In the genomic region with DNA sequence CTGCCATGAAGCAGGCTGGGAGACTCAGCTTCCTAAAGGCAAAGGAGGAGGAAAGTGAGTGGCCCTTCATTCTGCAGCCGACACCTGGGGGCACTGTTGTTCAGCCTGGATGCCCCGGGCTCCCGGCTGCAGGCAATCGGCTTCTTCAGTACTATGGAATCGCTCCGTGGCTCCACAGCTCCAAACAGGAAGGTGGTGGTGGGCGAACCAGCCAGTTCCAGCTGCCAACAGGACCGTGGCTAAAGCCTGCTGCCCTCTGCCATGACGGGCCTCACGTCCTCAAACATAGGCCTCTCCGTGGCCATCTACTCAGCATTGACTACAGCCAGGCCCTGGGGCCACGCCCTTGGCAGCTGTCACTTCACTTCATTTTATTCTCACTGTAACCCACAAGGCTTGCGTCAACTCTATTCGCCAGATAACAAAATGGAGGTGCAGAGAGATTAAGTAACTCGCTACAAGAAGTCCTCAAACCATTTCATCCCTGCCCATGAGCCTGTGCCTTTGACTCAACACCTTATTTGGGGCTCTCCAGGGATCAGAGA, we compare ENCODE assay signal across 8 cellular contexts. TPM values are rescaled to one million over a fixed set of nuclear protein-coding genes. Genes with fewer than 3 reads are reported as not detected.
A peak's percentile ranks its signal among the peaks of the same experiment; 100 is the strongest.
DNase-seq lines count a peak whose midpoint lies in the region; ATAC-seq and TF ChIP-seq lines count a peak whose summit lies in the region.

No MANE protein-coding gene starts in this region.

- 26 to 28% methylated on average over 10 to 15 of the region's 15 CpGs for WGBS in endodermal cell (ENCODE audit: insufficient coverage in 1 of 2, insufficient read length in 1 of 2), 2 experiments

- POLR2A ChIA-PET in GM10248 (lab: Yijun Ruan, JAX): interaction anchor here (0.9 to 1.2 kb wide), 4 partner anchors 30 to 329 kb away, joined by 3 to 5 read pairs (median 3); no protein-coding TSS in a partner anchor
- POLR2A ChIA-PET in naive thymus-derived CD8-positive, alpha-beta T cell (lab: Charles Lee): interaction anchor here (1.1 kb wide), 1 partner anchor 41 kb away, joined by 3 read pairs; no protein-coding TSS in a partner anchor

- peaks cover 3% of the 10 kb centered on the region for H3K4me1 Mint-ChIP-seq in endodermal cell
- peaks cover 3 to 81% (median 6%) of the 10 kb centered on the region in 4 donors for H3K4me1 Mint-ChIP-seq in naive thymus-derived CD8-positive, alpha-beta T cell

- CTCF ChIA-PET in GM10248 (lab: Yijun Ruan, JAX): interaction anchor here (0.7 to 7.6 kb wide), 50 partner anchors 9 to 512 kb away, joined by 3 to 72 read pairs (median 4); partner anchors contain the start of gene ZCCHC7

- no peak overlapping the region for H3K4me3 ChIP-seq in endodermal cell (ENCODE audit: low read length)

- H3K4me1 ChIP-seq in endodermal cell (ENCODE audit: control insufficient read depth, insufficient read depth, low read length): no peaks in the 10 kb centered on the region

- no peaks in the 10 kb centered on the region for H3K36me3 Mint-ChIP-seq in endodermal cell (ENCODE audit: low read depth)
- H3K36me3 Mint-ChIP-seq in naive thymus-derived CD8-positive, alpha-beta T cell: peaks cover 3 to 8% (median 7%) of the 10 kb centered on the region in 3 donors

- no peak overlapping the region for H3K9ac ChIP-seq in endodermal cell (ENCODE audit: extremely low read depth, low read length, poor library complexity, severe bottlenecking)

- H3K9me3 ChIP-seq in endodermal cell (ENCODE audit: control insufficient read depth, low read length): no peaks in the 10 kb centered on the region

- H3K27me3 ChIP-seq in endodermal cell (ENCODE audit: control insufficient read depth, insufficient read depth, low read length, poor library complexity, severe bottlenecking): peaks cover 52% of the 10 kb centered on the region

- ATAC-seq in HG03135 (IDR thresholded peaks at IDR 0.05; ENCODE audit: unreplicated experiment): peak; percentile 31
- peak; percentile 61 to 76 for ATAC-seq in naive thymus-derived CD8-positive, alpha-beta T cell
- ATAC-seq in HG03565 (IDR thresholded peaks at IDR 0.05; ENCODE audit: unreplicated experiment): no peak

- H3K27ac ChIP-seq in endodermal cell (ENCODE audit: low read depth, low read length) (no peak overlapping the region), substantia nigra (ENCODE audit: low read depth, low read length, poor library complexity, severe bottlenecking) (no peak overlapping the region)

- H3K27ac Mint-ChIP-seq in endodermal cell: no peak overlapping the region
- peak overlapping the region in 2 of 10 donors; percentile 70 to 86 for H3K27ac Mint-ChIP-seq in naive thymus-derived CD8-positive, alpha-beta T cell

- DNase-seq in GM10248 (ENCODE audit: extremely low spot score) (peak; percentile 68), NCI-H748 (lab: John Stamatoyannopoulos, UW; ENCODE audit: unreplicated experiment) (peak; percentile 72), endodermal cell (peak; percentile 95), substantia nigra (lab: John Stamatoyannopoulos, UW) (peak in 35 of 49 donors; percentile 2 to 55 (median 21))
- peak; percentile 30 to 44 for DNase-seq in activated CD4-positive, alpha-beta T cell treated with anti-CD3 and anti-CD28 coated beads, Interleukin-2, amount 50 U/mL, for 24 hours (ENCODE audit: low read depth in 1 of 2, low spot score in 1 of 2)
- peak; percentile 33 to 72 (median 46) for DNase-seq in naive thymus-derived CD8-positive, alpha-beta T cell

- H3K9me3 Mint-ChIP-seq in endodermal cell: no peaks in the 10 kb centered on the region
- H3K9me3 Mint-ChIP-seq in naive thymus-derived CD8-positive, alpha-beta T cell: peaks cover 0 to 16% (median 9%) of the 10 kb centered on the region in 9 donors

- H3K4me3 Mint-ChIP-seq in endodermal cell: no peak overlapping the region
- H3K4me3 Mint-ChIP-seq in naive thymus-derived CD8-positive, alpha-beta T cell: peak overlapping the region in 9 of 10 donors; percentile 22 to 73 (median 55)

- H3K27me3 Mint-ChIP-seq in endodermal cell (ENCODE audit: insufficient read depth): peaks cover 78% of the 10 kb centered on the region
- H3K27me3 Mint-ChIP-seq in naive thymus-derived CD8-positive, alpha-beta T cell: peaks cover 11 to 64% (median 41%) of the 10 kb centered on the region in 5 donors

- TF ChIP-seq CTCF in GM10248 (IDR thresholded peaks at IDR 0.05; ENCODE audit: control extremely low read depth, extremely low read depth, low read depth, missing control alignments): peak; percentile 75
- peak; percentile 86 for TF ChIP-seq CTCF in endodermal cell (conservative IDR thresholded peaks at IDR 0.05)

- no peaks in the 10 kb centered on the region for H3K36me3 ChIP-seq in endodermal cell (ENCODE audit: control insufficient read depth, insufficient read depth, low read length)

RNA-seq across cellular contexts. Expression of gene PAX5, which starts 38.1 kb away (rescaled TPM):
- total RNA-seq in endodermal cell: under 1 TPM in 1 of 2 donors, not detected in 1; 0.15 TPM
- 0.75 TPM for polyA plus RNA-seq in endodermal cell (2013, experiment 1 of 2)
- 1.6 TPM for polyA plus RNA-seq in endodermal cell (2013, experiment 2 of 2)
- total RNA-seq in naive thymus-derived CD8-positive, alpha-beta T cell: 1 to 10 TPM; 8.5 to 8.7 TPM
- polyA plus RNA-seq in naive thymus-derived CD8-positive, alpha-beta T cell: under 1 TPM in 1 of 3 donors, not detected in 2; 0.12 TPM

Comparison
In these comparisons a context has a peak if more than half of its experiments do, and no peak if none do; other contexts are left out.
1. DNase-seq: peak in every context shown above with its lines; median percentile 95 in endodermal cell; 72 in NCI-H748; 68 in GM10248; 46 in naive thymus-derived CD8-positive, alpha-beta T cell; 37 in activated CD4-positive, alpha-beta T cell treated with anti-CD3 and anti-CD28 coated beads, Interleukin-2, amount 50 U/mL, for 24 hours; 21 in substantia nigra.
2. RNA of gene PAX5, which starts 38.1 kb away (total RNA-seq): 8.5 to 8.7 TPM in naive thymus-derived CD8-positive, alpha-beta T cell; 0.15 TPM in endodermal cell; every median in the first group is over 4 times any median in the second.